In the genomic region with DNA sequence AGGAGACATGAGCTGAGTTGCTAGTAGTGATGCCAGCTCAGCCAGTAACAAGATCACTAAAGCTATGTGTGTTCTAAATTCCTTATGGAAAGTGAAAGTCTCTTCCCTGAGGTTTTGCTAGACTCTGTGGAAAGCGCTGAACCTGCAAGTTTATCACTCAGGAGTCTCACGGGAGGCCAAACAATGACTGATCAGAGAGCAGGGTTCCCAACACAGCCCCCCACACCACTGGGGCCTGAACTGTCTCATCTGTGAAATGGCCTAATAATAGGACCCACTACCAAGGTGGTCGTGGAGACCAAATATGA, we compare ENCODE assay signal across 12 cellular contexts. TPM values are rescaled to one million over a fixed set of nuclear protein-coding genes. Genes with fewer than 3 reads are reported as not detected.
DNase-seq lines count a peak whose midpoint lies in the region; ATAC-seq, FAIRE-seq and TF ChIP-seq lines count a peak whose summit lies in the region.
"Had no signal": no experiment of that assay in that cellular context is flagged by ENCODE, and none has a peak within 500 bp of the region (broad histone marks: within the 10 kb centered on the region; RNA-seq: fewer than 3 reads in every experiment).

No MANE protein-coding gene starts in this region.

- no peak for TF ChIP-seq POLR2A in HepG2 (IDR thresholded peaks at IDR 0.05; ENCODE audit: insufficient read depth in 1 of 2, low read depth in 2 of 2, low read length in 2 of 2)

- TF ChIP-seq EP300 in HepG2 (IDR thresholded peaks at IDR 0.05; ENCODE audit: low read depth in 2 of 2, low read length in 2 of 2) (no peak), HepG2 (CRISPR knock-in tag; IDR thresholded peaks at IDR 0.05; ENCODE audit: borderline replicate concordance) (no peak), SK-N-SH (IDR thresholded peaks at IDR 0.05; ENCODE audit: borderline replicate concordance in 1 of 2, low read depth in 1 of 2, low read length in 1 of 2) (no peak)

- TF ChIP-seq RAD21 in HepG2 (CRISPR knock-in tag; IDR thresholded peaks at IDR 0.05) = no peak
- TF ChIP-seq RAD21 in SK-N-SH (IDR thresholded peaks at IDR 0.05; ENCODE audit: low read length) = no peak

- peaks cover 16% of the 10 kb centered on the region for H3K27me3 Mint-ChIP-seq in nephron progenitor cell (ENCODE audit: low read depth, poor library complexity)
- H3K27me3 Mint-ChIP-seq: progenitor cell of endocrine pancreas had no signal

- H2AFZ ChIP-seq in HepG2 (ENCODE audit: low read length) (no peak overlapping the region), SK-N-SH (ENCODE audit: low read depth) (no peak overlapping the region)

- H3K27ac ChIP-seq in KOPT-K1 (ENCODE audit: low read depth, low read length, poor library complexity, severe bottlenecking) (peak overlapping the region; percentile 76), angular gyrus (ENCODE audit: low read depth, low read length) (peak overlapping the region; percentile 64), HepG2 (ENCODE audit: extremely low read length, insufficient read depth, low read length) (no peak overlapping the region), stomach smooth muscle (ENCODE audit: low read length) (peak overlapping the region; percentile 90), SK-N-SH (ENCODE audit: low read depth in 2 of 2, low read length in 1 of 2) (no peak overlapping the region)

- no peaks in the 10 kb centered on the region for H3K36me3 Mint-ChIP-seq in nephron progenitor cell (ENCODE audit: low read depth)

- H3K4me3 ChIP-seq in HepG2 (replicated peaks in 1 of 3; ENCODE audit: insufficient read depth in 1 of 3, low read depth in 2 of 3, low read length in 3 of 3) (no peak overlapping the region), stomach smooth muscle (ENCODE audit: low read length in 2 of 2) (peak overlapping the region in 1 of 2 donors; percentile 14), SK-N-SH (ENCODE audit: low read depth in 2 of 2, low read length in 1 of 2) (no peak overlapping the region)

- H3K4me1 ChIP-seq in HepG2 (ENCODE audit: insufficient read depth, low read length) (peaks cover 44% of the 10 kb centered on the region), stomach smooth muscle (ENCODE audit: control insufficient read depth, insufficient read depth, low read length) (peaks cover 84% of the 10 kb centered on the region), SK-N-SH (ENCODE audit: control insufficient read depth in 1 of 2, insufficient read depth in 2 of 2, low read depth in 1 of 2, low read length in 1 of 2) (peaks cover 0 to 10% of the 10 kb centered on the region in 2 experiments; a peak in 1 of 4 replicates)

- no peaks in the 10 kb centered on the region for H3K79me2 ChIP-seq in HepG2 (ENCODE audit: insufficient read depth, low read length)
- no peaks in the 10 kb centered on the region for H3K79me2 ChIP-seq in SK-N-SH (ENCODE audit: insufficient read depth)

- H3K4me2 ChIP-seq in HepG2 (ENCODE audit: low read depth, low read length) (no peak overlapping the region), SK-N-SH (no peak overlapping the region)

- H3K27ac Mint-ChIP-seq in nephron progenitor cell = no peak overlapping the region
- H3K27ac Mint-ChIP-seq: progenitor cell of endocrine pancreas had no signal

- no peaks in the 10 kb centered on the region for H3K9me3 Mint-ChIP-seq in nephron progenitor cell

- no peaks in the 10 kb centered on the region for H3F3A ChIP-seq in SK-N-SH (replicated peaks; ENCODE audit: insufficient read depth)

- no TSS peak for BruUV-seq in HepG2 (replicated peaks; lab: Mats Ljungman, UMichigan)

- H3K9me2 ChIP-seq in SK-N-SH = no peaks in the 10 kb centered on the region

- no peak overlapping the region for H3K9ac ChIP-seq in HepG2 (ENCODE audit: insufficient read depth, low read depth, low read length)
- H3K9ac ChIP-seq in stomach smooth muscle (ENCODE audit: low read length in 2 of 2) = peak overlapping the region in 1 of 2 donors; percentile 25
- no peak overlapping the region for H3K9ac ChIP-seq in SK-N-SH

- H3K27me3 ChIP-seq in HepG2 (ENCODE audit: control insufficient read depth in 1 of 2, insufficient read depth in 2 of 2, low read length in 2 of 2) (0 out of 5 replicates have a peak, but pooled peaks cover 0 to 5% of the 10 kb centered on the region in 2 experiments), stomach smooth muscle (ENCODE audit: control insufficient read depth in 1 of 2, insufficient read depth in 2 of 2, low read length in 2 of 2) (no peaks in the 10 kb centered on the region), SK-N-SH (ENCODE audit: insufficient read depth) (no peaks in the 10 kb centered on the region)

- intact Hi-C loops in HepG2 (cut with micrococcal nuclease; ENCODE audit: unreplicated experiment) = no loop called here

- no peak for FAIRE-seq in HepG2 (lab: Jason Lieb, UNC)

- POLR2A ChIA-PET in HepG2 (lab: Yijun Ruan, JAX) = no interaction called here
- POLR2A ChIA-PET in SK-N-SH (lab: Yijun Ruan, JAX) = no interaction called here

- DNase-seq in HepG2 (ENCODE audit: low spot score) (no peak), nephron progenitor cell (no peak), SK-N-SH (no peak)
- DNase-seq: activated CD4-positive, CD25-positive, alpha-beta regulatory T cell; GOT3 had no signal

- WGBS in HepG2 (ENCODE audit: low lambda C conversion rate) = 62% methylated on average over 3 of the region's 3 CpGs
- WGBS in SK-N-SH (ENCODE audit: low lambda C conversion rate) = 66% methylated on average over 3 of the region's 3 CpGs

- H3K9me3 ChIP-seq in KOPT-K1 (ENCODE audit: insufficient read depth, low read length, poor library complexity, severe bottlenecking) = no peaks in the 10 kb centered on the region
- no peaks in the 10 kb centered on the region for H3K9me3 ChIP-seq in HepG2 (ENCODE audit: low read length)
- H3K9me3 ChIP-seq in stomach smooth muscle (ENCODE audit: control insufficient read depth in 2 of 2, low read length in 2 of 2) = no peaks in the 10 kb centered on the region
- no peaks in the 10 kb centered on the region for H3K9me3 ChIP-seq in SK-N-SH

- TF ChIP-seq CTCF in HepG2 (CRISPR knock-in tag; IDR thresholded peaks at IDR 0.05) = no peak
- no peak for TF ChIP-seq CTCF in nephron progenitor cell (IDR thresholded peaks at IDR 0.05)
- TF ChIP-seq CTCF in SK-N-SH (IDR thresholded peaks at IDR 0.05) = no peak

- peaks cover 20% of the 10 kb centered on the region for H3K4me1 Mint-ChIP-seq in nephron progenitor cell

- CTCF ChIA-PET in HepG2 (lab: Yijun Ruan, JAX; ENCODE audit: low intra/inter-chr PET ratio, low total read pairs) (no interaction called here), SK-N-SH (lab: Yijun Ruan, JAX) (no interaction called here)

- ATAC-seq in HepG2 (no peak), HG03521 (IDR thresholded peaks at IDR 0.05; ENCODE audit: unreplicated experiment) (no peak), GM21526 (IDR thresholded peaks at IDR 0.05; ENCODE audit: low FRiP score, unreplicated experiment) (no peak)
- ATAC-seq: Panc1 had no signal

- H4K20me1 ChIP-seq in HepG2 (ENCODE audit: insufficient read depth, low read length) = no peaks in the 10 kb centered on the region
- H4K20me1 ChIP-seq in SK-N-SH (ENCODE audit: insufficient read depth) = no peaks in the 10 kb centered on the region

- H3K4me3 Mint-ChIP-seq in nephron progenitor cell = no peak overlapping the region

- in situ Hi-C loops in HepG2 (cut with HindIII; ENCODE audit: extremely low pct_ligation_motif_present, low pct_unique_long_range_greater_than_20kb) = no loop called here

- peaks cover 12% of the 10 kb centered on the region; the same call in 1 of the 2 replicates for H3K36me3 ChIP-seq in KOPT-K1 (ENCODE audit: insufficient read depth, low read length)
- no peaks in the 10 kb centered on the region for H3K36me3 ChIP-seq in HepG2 (replicated peaks in 1 of 2; ENCODE audit: control insufficient read depth in 1 of 2, insufficient read depth in 2 of 2, low read length in 2 of 2)
- H3K36me3 ChIP-seq in stomach smooth muscle (ENCODE audit: control insufficient read depth in 2 of 2, insufficient read depth in 2 of 2, low read length in 2 of 2) = no peaks in the 10 kb centered on the region
- H3K36me3 ChIP-seq in SK-N-SH (replicated peaks in 1 of 2; ENCODE audit: control insufficient read depth in 1 of 2, insufficient read depth in 2 of 2, low read length in 1 of 2) = no peaks in the 10 kb centered on the region

RNA-seq across cellular contexts. Expression of gene ACSS1, which starts 19.9 kb away (rescaled TPM):
- total RNA-seq in HepG2 (2016; rRNA removed; fragmentation: Illumina TruSeq; extraction: Trizol) = 38.2 and 41.6 TPM in 2 replicates
- total RNA-seq in HepG2 (2016; cell fraction: cytosol; rRNA removed; fragmentation: Illumina TruSeq; extraction: Trizol; ENCODE audit: low read depth) = 8.4 and 9.3 TPM in 2 replicates
- total RNA-seq in HepG2 (2016; cell fraction: insoluble cytoplasmic fraction; rRNA removed; fragmentation: Illumina TruSeq; extraction: Trizol) = 34.8 and 43.4 TPM in 2 replicates
- total RNA-seq in HepG2 (2016; cell fraction: membrane; rRNA removed; fragmentation: Illumina TruSeq; extraction: Trizol) = 13.0 and 13.5 TPM in 2 replicates
- total RNA-seq in HepG2 (2016; cell fraction: nucleus; rRNA removed; fragmentation: Illumina TruSeq; extraction: Trizol) = 42.3 and 48.2 TPM in 2 replicates
- 15.2 and 23.3 TPM in 2 replicates for polyA plus RNA-seq in HepG2 (2011; rRNA removed)
- 16.5 and 17.1 TPM in 2 replicates for polyA plus RNA-seq in HepG2 (2011; cell fraction: cytosol; rRNA removed)
- polyA plus RNA-seq in HepG2 (2011; cell fraction: nucleus; rRNA removed) = 43.9 and 56.8 TPM in 2 replicates
- polyA plus RNA-seq in HepG2 (2012) = 4.3 and 9.3 TPM in 2 replicates
- polyA plus RNA-seq in HepG2 (2016; cell fraction: cytosol; fragmentation: Illumina TruSeq; extraction: Trizol; ENCODE audit: low read depth) = 3.2 and 3.4 TPM in 2 replicates
- 47.8 and 50.2 TPM in 2 replicates for polyA plus RNA-seq in HepG2 (2016; cell fraction: insoluble cytoplasmic fraction; fragmentation: Illumina TruSeq; extraction: Trizol; ENCODE audit: low read depth)
- 9.9 TPM in 2 replicates for polyA plus RNA-seq in HepG2 (2016; cell fraction: membrane; fragmentation: Illumina TruSeq; extraction: Trizol; ENCODE audit: low read depth)
- polyA plus RNA-seq in HepG2 (2016; cell fraction: nucleus; fragmentation: Illumina TruSeq; extraction: Trizol; ENCODE audit: insufficient read depth, low read depth) = 98.7 and 99.6 TPM in 2 replicates
- polyA minus RNA-seq in HepG2 (2011; rRNA and poly(A)+ RNA removed; ENCODE audit: low replicate concordance) = 0.07 and 45.1 TPM in 2 replicates
- 11.7 and 16.0 TPM in 2 replicates for polyA minus RNA-seq in HepG2 (2011; cell fraction: cytosol; rRNA and poly(A)+ RNA removed)
- 13.9 and 19.8 TPM in 2 replicates for polyA minus RNA-seq in HepG2 (2011; cell fraction: nucleus; rRNA and poly(A)+ RNA removed)
- 1.3 and 2.0 TPM in 2 replicates for polyA plus RNA-seq in SK-N-SH (2012; rRNA removed)
- 0.68 and 1.2 TPM in 2 replicates for polyA plus RNA-seq in SK-N-SH (2012; cell fraction: cytosol; rRNA removed)
- polyA plus RNA-seq in SK-N-SH (2012; cell fraction: nucleus; rRNA removed) = 3.3 and 4.9 TPM in 2 replicates

RNA-seq across cellular contexts. Expression of gene VSX1, which starts 43.9 kb away (rescaled TPM):
- not detected in 2 replicates for total RNA-seq in HepG2 (2016; rRNA removed; fragmentation: Illumina TruSeq; extraction: Trizol)
- total RNA-seq in HepG2 (2016; cell fraction: cytosol; rRNA removed; fragmentation: Illumina TruSeq; extraction: Trizol; ENCODE audit: low read depth) = not detected in 2 replicates
- not detected in 2 replicates for total RNA-seq in HepG2 (2016; cell fraction: insoluble cytoplasmic fraction; rRNA removed; fragmentation: Illumina TruSeq; extraction: Trizol)
- total RNA-seq in HepG2 (2016; cell fraction: membrane; rRNA removed; fragmentation: Illumina TruSeq; extraction: Trizol) = not detected in 2 replicates
- not detected in 2 replicates for total RNA-seq in HepG2 (2016; cell fraction: nucleus; rRNA removed; fragmentation: Illumina TruSeq; extraction: Trizol)
- polyA plus RNA-seq in HepG2 (2011; rRNA removed) = 0.04 and 0.05 TPM in 2 replicates
- not detected in 2 replicates for polyA plus RNA-seq in HepG2 (2011; cell fraction: cytosol; rRNA removed)
- polyA plus RNA-seq in HepG2 (2011; cell fraction: nucleus; rRNA removed) = 0.06 and 0.14 TPM in 2 replicates
- polyA plus RNA-seq in HepG2 (2012) = not detected in 2 replicates
- not detected in 2 replicates for polyA plus RNA-seq in HepG2 (2016; cell fraction: cytosol; fragmentation: Illumina TruSeq; extraction: Trizol; ENCODE audit: low read depth)
- not detected in 2 replicates for polyA plus RNA-seq in HepG2 (2016; cell fraction: insoluble cytoplasmic fraction; fragmentation: Illumina TruSeq; extraction: Trizol; ENCODE audit: low read depth)
- not detected in 2 replicates for polyA plus RNA-seq in HepG2 (2016; cell fraction: membrane; fragmentation: Illumina TruSeq; extraction: Trizol; ENCODE audit: low read depth)
- polyA plus RNA-seq in HepG2 (2016; cell fraction: nucleus; fragmentation: Illumina TruSeq; extraction: Trizol; ENCODE audit: insufficient read depth, low read depth) = not detected in 2 replicates
- polyA minus RNA-seq in HepG2 (2011; rRNA and poly(A)+ RNA removed; ENCODE audit: low replicate concordance) = not detected in 2 replicates
- not detected in 2 replicates for polyA minus RNA-seq in HepG2 (2011; cell fraction: cytosol; rRNA and poly(A)+ RNA removed)
- polyA minus RNA-seq in HepG2 (2011; cell fraction: nucleus; rRNA and poly(A)+ RNA removed) = 0.75 TPM in 1 of 2 replicates, not detected in the other
- polyA plus RNA-seq in SK-N-SH (2012; rRNA removed) = not detected in 2 replicates
- not detected in 2 replicates for polyA plus RNA-seq in SK-N-SH (2012; cell fraction: cytosol; rRNA removed)
- polyA plus RNA-seq in SK-N-SH (2012; cell fraction: nucleus; rRNA removed) = not detected in 2 replicates
- total RNA-seq: progenitor cell of endocrine pancreas had no signal

RNA-seq across cellular contexts. Expression of gene APMAP, which starts 45.5 kb away (rescaled TPM):
- 96.9 and 214 TPM in 2 replicates for total RNA-seq in HepG2 (2016; rRNA removed; fragmentation: Illumina TruSeq; extraction: Trizol)
- total RNA-seq in HepG2 (2016; cell fraction: cytosol; rRNA removed; fragmentation: Illumina TruSeq; extraction: Trizol; ENCODE audit: low read depth) = 20.1 and 22.7 TPM in 2 replicates
- 98.2 and 226 TPM in 2 replicates for total RNA-seq in HepG2 (2016; cell fraction: insoluble cytoplasmic fraction; rRNA removed; fragmentation: Illumina TruSeq; extraction: Trizol)
- 41.7 and 44.7 TPM in 2 replicates for total RNA-seq in HepG2 (2016; cell fraction: membrane; rRNA removed; fragmentation: Illumina TruSeq; extraction: Trizol)
- 175 and 197 TPM in 2 replicates for total RNA-seq in HepG2 (2016; cell fraction: nucleus; rRNA removed; fragmentation: Illumina TruSeq; extraction: Trizol)
- polyA plus RNA-seq in HepG2 (2011; rRNA removed) = 168 and 177 TPM in 2 replicates
- 161 and 178 TPM in 2 replicates for polyA plus RNA-seq in HepG2 (2011; cell fraction: cytosol; rRNA removed)
- polyA plus RNA-seq in HepG2 (2011; cell fraction: nucleus; rRNA removed) = 60.9 and 87.7 TPM in 2 replicates
- polyA plus RNA-seq in HepG2 (2012) = 152 and 183 TPM in 2 replicates
- polyA plus RNA-seq in HepG2 (2016; cell fraction: cytosol; fragmentation: Illumina TruSeq; extraction: Trizol; ENCODE audit: low read depth) = 19.3 and 19.6 TPM in 2 replicates
- 91.9 and 93.0 TPM in 2 replicates for polyA plus RNA-seq in HepG2 (2016; cell fraction: insoluble cytoplasmic fraction; fragmentation: Illumina TruSeq; extraction: Trizol; ENCODE audit: low read depth)
- 31.8 and 32.4 TPM in 2 replicates for polyA plus RNA-seq in HepG2 (2016; cell fraction: membrane; fragmentation: Illumina TruSeq; extraction: Trizol; ENCODE audit: low read depth)
- polyA plus RNA-seq in HepG2 (2016; cell fraction: nucleus; fragmentation: Illumina TruSeq; extraction: Trizol; ENCODE audit: insufficient read depth, low read depth) = 261 and 268 TPM in 2 replicates
- 27.2 and 96.2 TPM in 2 replicates for polyA minus RNA-seq in HepG2 (2011; rRNA and poly(A)+ RNA removed; ENCODE audit: low replicate concordance)
- 41.4 and 51.0 TPM in 2 replicates for polyA minus RNA-seq in HepG2 (2011; cell fraction: cytosol; rRNA and poly(A)+ RNA removed)
- polyA minus RNA-seq in HepG2 (2011; cell fraction: nucleus; rRNA and poly(A)+ RNA removed) = 33.6 and 47.4 TPM in 2 replicates
- 107 and 115 TPM in 2 replicates for polyA plus RNA-seq in SK-N-SH (2012; rRNA removed)
- polyA plus RNA-seq in SK-N-SH (2012; cell fraction: cytosol; rRNA removed) = 123 and 130 TPM in 2 replicates
- 81.8 and 94.1 TPM in 2 replicates for polyA plus RNA-seq in SK-N-SH (2012; cell fraction: nucleus; rRNA removed)

Comparison
In these comparisons a context has a peak if more than half of its experiments do, and no peak if none do; other contexts are left out.
1. H3K27ac ChIP-seq: peak in KOPT-K1 (single experiment), angular gyrus (single experiment) and stomach smooth muscle (single experiment); none in HepG2 (single experiment) and SK-N-SH (0 of 2).